Comparison of ENCODE assay signal across 29 cellular contexts in the genomic region with DNA sequence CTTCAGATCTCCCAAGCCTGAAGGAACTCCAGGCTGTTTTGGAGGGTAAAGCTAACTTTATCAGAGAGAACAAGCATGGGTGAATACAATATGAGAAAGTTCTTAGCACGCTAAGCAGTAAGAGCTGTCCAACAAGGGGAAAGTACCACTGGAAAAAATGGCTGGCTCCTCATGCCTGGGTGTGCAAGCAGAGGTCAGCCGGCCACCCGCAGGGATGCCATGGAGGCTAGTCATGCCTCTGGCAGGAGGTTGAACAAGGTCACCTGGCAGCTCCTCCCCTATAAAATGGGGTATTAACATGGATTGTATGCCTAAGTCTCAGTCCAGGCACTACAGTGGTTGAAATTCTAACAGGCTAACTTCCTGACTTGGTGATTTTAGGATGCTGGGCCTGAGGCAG.
DNase-seq lines count a peak whose midpoint lies in the region; ATAC-seq and TF ChIP-seq lines count a peak whose summit lies in the region.
"Had no signal": no experiment of that assay in that cellular context is flagged by ENCODE, and none has a peak within 500 bp of the region (broad histone marks: within the 10 kb centered on the region; RNA-seq: fewer than 3 reads in every experiment).

No MANE protein-coding gene starts in this region.

- POLR2A ChIA-PET in SK-N-SH (lab: Yijun Ruan, JAX): no interaction called here

- no peaks in the 10 kb centered on the region for H4K20me1 ChIP-seq in SK-N-SH (ENCODE audit: insufficient read depth)

- no peaks in the 10 kb centered on the region for H3K36me3 ChIP-seq in SK-N-SH (replicated peaks in 1 of 2; ENCODE audit: control insufficient read depth in 1 of 2, insufficient read depth in 2 of 2, low read length in 1 of 2)
- H3K36me3 ChIP-seq: lower lobe of right lung, Peyer's patch, stomach, tibial artery had no signal

- CTCF ChIA-PET in SK-N-SH (lab: Yijun Ruan, JAX): interaction anchor here (0.7 to 1.7 kb wide), 5 partner anchors 28 to 734 kb away, joined by 3 to 6 read pairs (median 3); no protein-coding TSS in a partner anchor

- WGBS in SK-N-SH (ENCODE audit: low lambda C conversion rate): 64% methylated on average over 3 of the region's 3 CpGs

- no peaks in the 10 kb centered on the region for H3K36me3 Mint-ChIP-seq in neural crest cell (ENCODE audit: low read depth)
- H3K36me3 Mint-ChIP-seq: activated naive CD8-positive, alpha-beta T cell treated with anti-CD3 and anti-CD28 coated beads, Interleukin-2, amount 10 ng/mL, durations not matched to agents 7 days and 5 days; WTC11 had no signal

- no peak overlapping the region for H3K9ac ChIP-seq in SK-N-SH

- no peak overlapping the region for H3K4me3 ChIP-seq in SK-N-SH (ENCODE audit: low read depth in 2 of 2, low read length in 1 of 2)
- H3K4me3 ChIP-seq: body of pancreas, lower lobe of right lung, Peyer's patch, stomach, tibial artery had no signal

- no peaks in the 10 kb centered on the region for H3K9me3 Mint-ChIP-seq in neural crest cell
- H3K9me3 Mint-ChIP-seq: activated naive CD8-positive, alpha-beta T cell treated with anti-CD3 and anti-CD28 coated beads, Interleukin-2, amount 10 ng/mL, durations not matched to agents 7 days and 5 days; effector memory CD8-positive, alpha-beta T cell; WTC11 had no signal

- no peaks in the 10 kb centered on the region for H3K79me2 ChIP-seq in SK-N-SH (ENCODE audit: insufficient read depth)

- no peaks in the 10 kb centered on the region for H3K4me1 Mint-ChIP-seq in neural crest cell
- H3K4me1 Mint-ChIP-seq: activated naive CD8-positive, alpha-beta T cell treated with anti-CD3 and anti-CD28 coated beads, Interleukin-2, amount 10 ng/mL, durations not matched to agents 7 days and 5 days; WTC11 had no signal

- TF ChIP-seq CTCF in neural crest cell (conservative IDR thresholded peaks at IDR 0.05) (no peak), SK-N-SH (IDR thresholded peaks at IDR 0.05) (no peak)

- H2AFZ ChIP-seq in SK-N-SH (ENCODE audit: low read depth): no peak overlapping the region

- no peaks in the 10 kb centered on the region for H3K4me1 ChIP-seq in SK-N-SH (ENCODE audit: control insufficient read depth in 1 of 2, insufficient read depth in 2 of 2, low read depth in 1 of 2, low read length in 1 of 2)
- H3K4me1 ChIP-seq: body of pancreas, lower lobe of right lung, Peyer's patch, stomach, tibial artery had no signal

- no peak overlapping the region for H3K4me2 ChIP-seq in SK-N-SH

- H3K27me3 ChIP-seq in SK-N-SH (ENCODE audit: insufficient read depth): no peaks in the 10 kb centered on the region
- H3K27me3 ChIP-seq: body of pancreas, Peyer's patch had no signal

- TF ChIP-seq EP300 in SK-N-SH (IDR thresholded peaks at IDR 0.05; ENCODE audit: borderline replicate concordance in 1 of 2, low read depth in 1 of 2, low read length in 1 of 2): no peak

- peak overlapping the region; percentile 93 for H3K27ac Mint-ChIP-seq in neural crest cell (ENCODE audit: unreplicated experiment)
- H3K27ac Mint-ChIP-seq: activated naive CD8-positive, alpha-beta T cell treated with anti-CD3 and anti-CD28 coated beads, Interleukin-2, amount 10 ng/mL, durations not matched to agents 7 days and 5 days; effector memory CD8-positive, alpha-beta T cell; WTC11 had no signal

- H3K27me3 Mint-ChIP-seq in neural crest cell (ENCODE audit: low read depth): peaks cover 36% of the 10 kb centered on the region

- no peaks in the 10 kb centered on the region for H3F3A ChIP-seq in SK-N-SH (replicated peaks; ENCODE audit: insufficient read depth)

- H3K9me3 ChIP-seq in SK-N-SH: no peaks in the 10 kb centered on the region
- H3K9me3 ChIP-seq: body of pancreas, lower lobe of right lung, Peyer's patch had no signal

- DNase-seq in Daoy (ENCODE audit: low read depth): peak; percentile 70
- DNase-seq in LoVo (ENCODE audit: low spot score): peak; percentile 9
- DNase-seq in astrocyte of the hippocampus (ENCODE audit: low read depth, low spot score): peak; percentile 60
- no peak for DNase-seq in neural crest cell (ENCODE audit: low read depth, low spot score)
- DNase-seq in UCSD-AML1 (lab: John Stamatoyannopoulos, UW; ENCODE audit: unreplicated experiment): no peak
- DNase-seq in HT-29 (ENCODE audit: low spot score): no peak
- no peak for DNase-seq in SK-N-SH
- DNase-seq: activated CD8-positive, alpha-beta memory T cell treated with anti-CD3 and anti-CD28 coated beads, Interleukin-2, amount 50 U/mL, for 4 hours; activated naive CD8-positive, alpha-beta T cell treated with anti-CD3 and anti-CD28 coated beads, Interleukin-2, amount 10 ng/mL, durations not matched to agents 7 days and 5 days; body of pancreas; C1 segment of cervical spinal cord; Calu3; effector memory CD8-positive, alpha-beta T cell; HCEC 1CT; Kasumi-1; kidney; lower lobe of right lung; NCI-H1092; NCI-H187; NCI-H2171 treated with DMSO at 0.1 percent for 48 hours; NCI-H524 treated with DMSO at 0.1 percent for 48 hours; stomach had no signal

- no peaks in the 10 kb centered on the region for H3K9me2 ChIP-seq in SK-N-SH

- no peak for TF ChIP-seq RAD21 in SK-N-SH (IDR thresholded peaks at IDR 0.05; ENCODE audit: low read length)

- H3K27ac ChIP-seq in SK-N-SH (ENCODE audit: low read depth in 2 of 2, low read length in 1 of 2): no peak overlapping the region
- H3K27ac ChIP-seq: body of pancreas, lower lobe of right lung, Peyer's patch, stomach, tibial artery had no signal

- no peak overlapping the region for H3K4me3 Mint-ChIP-seq in neural crest cell
- H3K4me3 Mint-ChIP-seq: activated naive CD8-positive, alpha-beta T cell treated with anti-CD3 and anti-CD28 coated beads, Interleukin-2, amount 10 ng/mL, durations not matched to agents 7 days and 5 days; effector memory CD8-positive, alpha-beta T cell; WTC11 had no signal

- ATAC-seq in GM18868 (IDR thresholded peaks at IDR 0.05; ENCODE audit: unreplicated experiment): no peak
- ATAC-seq: body of pancreas; effector memory CD8-positive, alpha-beta T cell; esophagus mucosa; HepG2; lower lobe of right lung; SK-N-SH treated with all-trans-retinoic acid at 6 μM for 48 hours; WTC11 had no signal

TF ChIP-seq in SK-N-SH, 30 proteins besides CTCF, POLR2A, EP300 and RAD21 (continues in another document):
- TF ChIP-seq, protein P1, sequence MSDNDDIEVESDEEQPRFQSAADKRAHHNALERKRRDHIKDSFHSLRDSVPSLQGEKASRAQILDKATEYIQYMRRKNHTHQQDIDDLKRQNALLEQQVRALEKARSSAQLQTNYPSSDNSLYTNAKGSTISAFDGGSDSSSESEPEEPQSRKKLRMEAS (IDR thresholded peaks at IDR 0.05; ENCODE audit: low read depth): no peak
- TF ChIP-seq, protein P2, sequence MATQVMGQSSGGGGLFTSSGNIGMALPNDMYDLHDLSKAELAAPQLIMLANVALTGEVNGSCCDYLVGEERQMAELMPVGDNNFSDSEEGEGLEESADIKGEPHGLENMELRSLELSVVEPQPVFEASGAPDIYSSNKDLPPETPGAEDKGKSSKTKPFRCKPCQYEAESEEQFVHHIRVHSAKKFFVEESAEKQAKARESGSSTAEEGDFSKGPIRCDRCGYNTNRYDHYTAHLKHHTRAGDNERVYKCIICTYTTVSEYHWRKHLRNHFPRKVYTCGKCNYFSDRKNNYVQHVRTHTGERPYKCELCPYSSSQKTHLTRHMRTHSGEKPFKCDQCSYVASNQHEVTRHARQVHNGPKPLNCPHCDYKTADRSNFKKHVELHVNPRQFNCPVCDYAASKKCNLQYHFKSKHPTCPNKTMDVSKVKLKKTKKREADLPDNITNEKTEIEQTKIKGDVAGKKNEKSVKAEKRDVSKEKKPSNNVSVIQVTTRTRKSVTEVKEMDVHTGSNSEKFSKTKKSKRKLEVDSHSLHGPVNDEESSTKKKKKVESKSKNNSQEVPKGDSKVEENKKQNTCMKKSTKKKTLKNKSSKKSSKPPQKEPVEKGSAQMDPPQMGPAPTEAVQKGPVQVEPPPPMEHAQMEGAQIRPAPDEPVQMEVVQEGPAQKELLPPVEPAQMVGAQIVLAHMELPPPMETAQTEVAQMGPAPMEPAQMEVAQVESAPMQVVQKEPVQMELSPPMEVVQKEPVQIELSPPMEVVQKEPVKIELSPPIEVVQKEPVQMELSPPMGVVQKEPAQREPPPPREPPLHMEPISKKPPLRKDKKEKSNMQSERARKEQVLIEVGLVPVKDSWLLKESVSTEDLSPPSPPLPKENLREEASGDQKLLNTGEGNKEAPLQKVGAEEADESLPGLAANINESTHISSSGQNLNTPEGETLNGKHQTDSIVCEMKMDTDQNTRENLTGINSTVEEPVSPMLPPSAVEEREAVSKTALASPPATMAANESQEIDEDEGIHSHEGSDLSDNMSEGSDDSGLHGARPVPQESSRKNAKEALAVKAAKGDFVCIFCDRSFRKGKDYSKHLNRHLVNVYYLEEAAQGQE (IDR thresholded peaks at IDR 0.05; ENCODE audit: low read depth, low read length): no peak
- TF ChIP-seq, protein P3, sequence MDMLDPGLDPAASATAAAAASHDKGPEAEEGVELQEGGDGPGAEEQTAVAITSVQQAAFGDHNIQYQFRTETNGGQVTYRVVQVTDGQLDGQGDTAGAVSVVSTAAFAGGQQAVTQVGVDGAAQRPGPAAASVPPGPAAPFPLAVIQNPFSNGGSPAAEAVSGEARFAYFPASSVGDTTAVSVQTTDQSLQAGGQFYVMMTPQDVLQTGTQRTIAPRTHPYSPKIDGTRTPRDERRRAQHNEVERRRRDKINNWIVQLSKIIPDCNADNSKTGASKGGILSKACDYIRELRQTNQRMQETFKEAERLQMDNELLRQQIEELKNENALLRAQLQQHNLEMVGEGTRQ (IDR thresholded peaks at IDR 0.05; ENCODE audit: borderline replicate concordance, low read depth, low read length): no peak
- TF ChIP-seq NFIC (IDR thresholded peaks at IDR 0.05; ENCODE audit: borderline replicate concordance) (no peak), FOXJ3 (CRISPR knock-in tag; IDR thresholded peaks at IDR 0.05) (no peak), TCF12 (IDR thresholded peaks at IDR 0.05) (no peak), MXI1 (IDR thresholded peaks at IDR 0.05; ENCODE audit: low read depth, low read length) (no peak), RCOR1 (IDR thresholded peaks at IDR 0.05; ENCODE audit: low read length) (no peak), GATA2 (CRISPR knock-in tag; IDR thresholded peaks at IDR 0.05) (no peak), RFX5 (IDR thresholded peaks at IDR 0.05; ENCODE audit: low read length) (no peak), NRF1 (IDR thresholded peaks at IDR 0.05; ENCODE audit: low read depth, low read length) (no peak), SMC3 (IDR thresholded peaks at IDR 0.05; ENCODE audit: low read depth, low read length) (no peak), FOSL2 (IDR thresholded peaks at IDR 0.05; ENCODE audit: borderline replicate concordance, low read depth) (no peak)

Comparison
In these comparisons a context has a peak if more than half of its experiments do, and no peak if none do; other contexts are left out.
1. DNase-seq: peak in Daoy (single experiment), LoVo (single experiment) and astrocyte of the hippocampus (single experiment); none in neural crest cell (single experiment), UCSD-AML1 (single experiment), HT-29 (single experiment) and SK-N-SH (single experiment).